In genomic region chr11:64723117-64723906, GRCh38 we compare ENCODE assay signal across 8 cellular contexts. TPM values are rescaled to one million over a fixed set of nuclear protein-coding genes. Genes with fewer than 3 reads are reported as not detected.
A peak's percentile ranks its signal among the peaks of the same experiment; 100 is the strongest.
DNase-seq lines count a peak whose midpoint lies in the region; ATAC-seq and TF ChIP-seq lines count a peak whose summit lies in the region.

NRXN2 (minus strand) TSS chr11:64723197; CDS start chr11:64713699, 9,498 bp downstream.

- CTCF ChIA-PET in activated naive CD4-positive, alpha-beta T cell treated with anti-CD3 and anti-CD28 coated beads, Interleukin-2, amount 10 ng/mL, durations not matched to agents 7 days and 5 days (lab: Charles Lee): no interaction called here

- no peaks in the 10 kb centered on the region for H3K27me3 ChIP-seq in SJCRH30

- H3K4me1 Mint-ChIP-seq in activated naive CD4-positive, alpha-beta T cell treated with anti-CD3 and anti-CD28 coated beads, Interleukin-2, amount 10 ng/mL, durations not matched to agents 7 days and 5 days: peaks cover 20% of the 10 kb centered on the region

- H3K9me3 ChIP-seq in SJCRH30 (replicated peaks): no peaks in the 10 kb centered on the region

- peak; percentile 81 for DNase-seq in DMS114 treated with DMSO at 0.1 percent for 48 hours (lab: John Stamatoyannopoulos, UW; ENCODE audit: unreplicated experiment)
- DNase-seq in SJCRH30: peak; percentile 75 to 83
- DNase-seq in activated naive CD4-positive, alpha-beta T cell treated with anti-CD3 and anti-CD28 coated beads, Interleukin-2, amount 10 ng/mL, durations not matched to agents 7 days and 5 days: peak; percentile 91
- peak; percentile 96 for DNase-seq in globus pallidus (ENCODE audit: low spot score)
- DNase-seq in omental fat pad (ENCODE audit: low spot score): no peak

- TF ChIP-seq CTCF in LNCAP (IDR thresholded peaks at IDR 0.05) (peak; percentile 100), omental fat pad (IDR thresholded peaks at IDR 0.05) (peak in 2 of 3 donors; percentile 44 to 70)

- peaks cover 15% of the 10 kb centered on the region for H3K36me3 Mint-ChIP-seq in activated naive CD4-positive, alpha-beta T cell treated with anti-CD3 and anti-CD28 coated beads, Interleukin-2, amount 10 ng/mL, durations not matched to agents 7 days and 5 days

- peak within 1 kb of the TSS; percentile 29 for H3K27ac ChIP-seq in SJCRH30
- H3K27ac ChIP-seq in temporal lobe (ENCODE audit: low read depth, low read length): peak within 1 kb of the TSS; percentile 80

- peaks cover 47% of the 10 kb centered on the region for H3K27me3 Mint-ChIP-seq in activated naive CD4-positive, alpha-beta T cell treated with anti-CD3 and anti-CD28 coated beads, Interleukin-2, amount 10 ng/mL, durations not matched to agents 7 days and 5 days

- no peaks in the 10 kb centered on the region for H3K36me3 ChIP-seq in SJCRH30

- no peaks in the 10 kb centered on the region for H3K9me3 Mint-ChIP-seq in activated naive CD4-positive, alpha-beta T cell treated with anti-CD3 and anti-CD28 coated beads, Interleukin-2, amount 10 ng/mL, durations not matched to agents 7 days and 5 days

- peak; percentile 80 for ATAC-seq in GM21786 (IDR thresholded peaks at IDR 0.05; ENCODE audit: unreplicated experiment)
- peak; percentile 87 for ATAC-seq in omental fat pad (ENCODE audit: low FRiP score)

- H3K27ac Mint-ChIP-seq in activated naive CD4-positive, alpha-beta T cell treated with anti-CD3 and anti-CD28 coated beads, Interleukin-2, amount 10 ng/mL, durations not matched to agents 7 days and 5 days: no peak within 1 kb of the TSS

- peak within 1 kb of the TSS; percentile 66 for H3K4me3 ChIP-seq in SJCRH30

- peak within 1 kb of the TSS; percentile 65 for H3K4me3 Mint-ChIP-seq in activated naive CD4-positive, alpha-beta T cell treated with anti-CD3 and anti-CD28 coated beads, Interleukin-2, amount 10 ng/mL, durations not matched to agents 7 days and 5 days

- no peaks in the 10 kb centered on the region for H3K4me1 ChIP-seq in SJCRH30

RNA-seq across cellular contexts. Expression of gene NRXN2, which starts in this region (rescaled TPM):
- 0.08 and 0.51 TPM in 2 replicates for total RNA-seq in SJCRH30 (2014; rRNA removed; shearing (Covaris generic))
- total RNA-seq in omental fat pad: 1 to 10 TPM; 1.5 to 6.3 (median 3.4) TPM
- 157 TPM for total RNA-seq in temporal lobe

Comparison
In these comparisons a context has a peak if more than half of its experiments do, and no peak if none do; other contexts are left out.
1. RNA of gene NRXN2 (total RNA-seq): 157 TPM in temporal lobe (single experiment); 1.5 to 6.3 TPM in omental fat pad and 0.08 to 0.51 TPM in SJCRH30; every median in the first group is over 10 times any median in the second.
2. Peak in DNase-seq, H3K4me3 ChIP-seq and H3K27ac ChIP-seq in SJCRH30; RNA of the gene not detected or under 1 TPM.